8 cellular contexts compared by ENCODE assay signal in the genomic region with DNA sequence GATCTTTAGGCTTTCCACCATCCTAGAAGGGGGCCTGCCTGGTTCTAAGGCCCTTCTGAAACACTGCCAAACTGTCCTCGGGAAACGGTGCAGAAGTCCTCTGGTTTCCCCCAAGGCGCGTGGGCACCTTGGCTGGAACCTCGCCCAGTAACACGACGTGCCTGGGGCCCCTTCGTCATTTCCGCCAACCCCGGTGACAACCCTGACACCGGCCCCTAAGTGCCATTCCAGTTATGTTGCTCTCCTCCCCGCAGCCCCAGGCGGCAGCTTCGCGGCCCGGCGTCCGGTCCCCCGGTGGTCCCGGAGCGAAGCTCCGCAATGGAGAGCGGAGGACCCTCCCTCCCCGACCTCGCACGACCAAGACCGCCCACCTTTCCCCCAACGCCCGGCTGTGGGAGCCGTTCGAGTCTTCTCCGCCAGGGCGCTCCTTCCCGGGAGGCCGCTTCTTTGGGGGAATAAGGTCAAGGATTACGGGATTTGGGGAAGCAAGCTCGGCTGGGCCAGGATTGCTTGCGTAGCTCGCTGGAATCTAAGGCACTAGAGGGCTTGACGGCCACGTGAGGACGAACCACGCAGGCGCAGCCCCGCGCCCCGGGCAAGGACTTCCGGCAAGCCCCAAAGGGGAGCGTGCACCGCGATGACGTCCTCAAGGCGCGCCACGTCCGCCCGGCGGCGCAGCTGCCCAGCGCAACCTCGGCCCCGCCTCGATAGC. TPM values are rescaled to one million over a fixed set of nuclear protein-coding genes. Genes with fewer than 3 reads are reported as not detected.
DNase-seq lines count a peak whose midpoint lies in the region; ATAC-seq lines count a peak whose summit lies in the region.

No MANE protein-coding gene starts in this region.

- H3K4me3 ChIP-seq in esophagus (ENCODE audit: low read depth in 1 of 2, low read length in 2 of 2) (peak overlapping the region; percentile 70 to 85), mucosa of rectum (ENCODE audit: low read length in 2 of 2) (peak overlapping the region; percentile 91 to 96)

- H3K27me3 ChIP-seq in esophagus (ENCODE audit: control insufficient read depth in 1 of 2, insufficient read depth in 2 of 2, low read length in 2 of 2) (no peaks in the 10 kb centered on the region), mucosa of rectum (ENCODE audit: control insufficient read depth in 2 of 2, insufficient read depth in 2 of 2, low read length in 2 of 2) (no peaks in the 10 kb centered on the region)

- H3K27ac Mint-ChIP-seq in IgD-negative memory B cell = peak overlapping the region; percentile 100

- WGBS in esophagus, 2 donors = 0% methylated on average over 63 of the region's 63 CpGs

- H3K36me3 Mint-ChIP-seq in IgD-negative memory B cell = peaks cover 2% of the 10 kb centered on the region

- peaks cover 2% of the 10 kb centered on the region for H3K27me3 Mint-ChIP-seq in IgD-negative memory B cell

- H3K9me3 Mint-ChIP-seq in IgD-negative memory B cell = no peaks in the 10 kb centered on the region

- H3K36me3 ChIP-seq in esophagus (ENCODE audit: control insufficient read depth in 2 of 2, insufficient read depth in 2 of 2, low read length in 1 of 2) (peaks cover 0 to 9% of the 10 kb centered on the region in 2 donors), mucosa of rectum (ENCODE audit: control insufficient read depth in 2 of 2, insufficient read depth in 2 of 2, low read length in 2 of 2) (peaks cover 0 to 9% of the 10 kb centered on the region in 2 donors)

- peak; percentile 61 for ATAC-seq in GM21529 (IDR thresholded peaks at IDR 0.05; ENCODE audit: unreplicated experiment)

- peaks cover 16 to 25% (median 18%) of the 10 kb centered on the region in 3 donors for H3K4me1 Mint-ChIP-seq in IgD-negative memory B cell

- H3K4me1 ChIP-seq in esophagus (ENCODE audit: control insufficient read depth in 2 of 2, insufficient read depth in 2 of 2, low read length in 1 of 2) = peaks cover 6 to 22% of the 10 kb centered on the region in 2 donors
- peaks cover 26 to 33% of the 10 kb centered on the region in 2 donors for H3K4me1 ChIP-seq in mucosa of rectum (ENCODE audit: control insufficient read depth in 2 of 2, insufficient read depth in 2 of 2, low read length in 2 of 2)

- peak; percentile 68 for DNase-seq in DMS114 treated with DMSO at 0.1 percent for 48 hours (lab: John Stamatoyannopoulos, UW; ENCODE audit: unreplicated experiment)
- DNase-seq in OCI-M1 (lab: John Stamatoyannopoulos, UW) = peak; percentile 97
- DNase-seq in activated T-cell treated with anti-CD3 and anti-CD28 coated beads, Interleukin-2, amount 50 U/mL, for 1 hour = peak; percentile 97
- peak; percentile 93 to 95 for DNase-seq in stimulated activated CD8-positive, alpha-beta memory T cell treated with anti-CD3 and anti-CD28 coated beads, Interleukin-4, amount 100 ng/mL, for 4 hours (ENCODE audit: low read depth in 2 of 2, low spot score in 1 of 2)

- H3K27ac ChIP-seq in esophagus (ENCODE audit: low read depth in 2 of 2, low read length in 1 of 2) = peak overlapping the region; percentile 99 to 100
- peak overlapping the region; percentile 100 for H3K27ac ChIP-seq in mucosa of rectum (ENCODE audit: low read depth in 2 of 2, low read length in 2 of 2)

- H3K9ac ChIP-seq in mucosa of rectum (ENCODE audit: low read depth in 1 of 2, low read length in 2 of 2) = peak overlapping the region; percentile 96 to 100

- H3K4me3 Mint-ChIP-seq in IgD-negative memory B cell = peak overlapping the region; percentile 98 to 99 (median 98)

- H3K9me3 ChIP-seq in esophagus (ENCODE audit: control insufficient read depth in 2 of 2, insufficient read depth in 1 of 2, low read depth in 1 of 2, low read length in 1 of 2) (no peaks in the 10 kb centered on the region), mucosa of rectum (ENCODE audit: control insufficient read depth in 2 of 2, low read length in 2 of 2) (no peaks in the 10 kb centered on the region)

RNA-seq across cellular contexts. Expression of a gene that starts 0.6 kb away (rescaled TPM):
- polyA plus RNA-seq in IgD-negative memory B cell (202 TPM), esophagus (100 to 1,000 TPM; 106 to 219 TPM)

RNA-seq across cellular contexts. Expression of a gene that starts 29.0 kb away (rescaled TPM):
- polyA plus RNA-seq in IgD-negative memory B cell (22.5 TPM), esophagus (100 to 1,000 TPM; 163 to 257 TPM)

RNA-seq across cellular contexts. Expression of a gene that starts 30.9 kb away (rescaled TPM):
- 2.6 TPM for polyA plus RNA-seq in IgD-negative memory B cell
- polyA plus RNA-seq in esophagus = 1 to 10 TPM; 1.7 to 4.0 TPM

RNA-seq across cellular contexts. Expression of a gene that starts 54.1 kb away (rescaled TPM):
- polyA plus RNA-seq in IgD-negative memory B cell (3.8 TPM), esophagus (1 to 10 TPM; 2.9 to 6.9 TPM)

RNA-seq across cellular contexts. Expression of a gene that starts 54.4 kb away (rescaled TPM):
- polyA plus RNA-seq in IgD-negative memory B cell = 42.0 TPM
- polyA plus RNA-seq in esophagus = 10 to 100 TPM; 46.6 to 82.4 TPM

Comparison
In these comparisons a context has a peak if more than half of its experiments do, and no peak if none do; other contexts are left out.
1. Peak in every context shown above with its lines: DNase-seq, ATAC-seq, H3K4me3 ChIP-seq and H3K27ac ChIP-seq.